In the genomic region with DNA sequence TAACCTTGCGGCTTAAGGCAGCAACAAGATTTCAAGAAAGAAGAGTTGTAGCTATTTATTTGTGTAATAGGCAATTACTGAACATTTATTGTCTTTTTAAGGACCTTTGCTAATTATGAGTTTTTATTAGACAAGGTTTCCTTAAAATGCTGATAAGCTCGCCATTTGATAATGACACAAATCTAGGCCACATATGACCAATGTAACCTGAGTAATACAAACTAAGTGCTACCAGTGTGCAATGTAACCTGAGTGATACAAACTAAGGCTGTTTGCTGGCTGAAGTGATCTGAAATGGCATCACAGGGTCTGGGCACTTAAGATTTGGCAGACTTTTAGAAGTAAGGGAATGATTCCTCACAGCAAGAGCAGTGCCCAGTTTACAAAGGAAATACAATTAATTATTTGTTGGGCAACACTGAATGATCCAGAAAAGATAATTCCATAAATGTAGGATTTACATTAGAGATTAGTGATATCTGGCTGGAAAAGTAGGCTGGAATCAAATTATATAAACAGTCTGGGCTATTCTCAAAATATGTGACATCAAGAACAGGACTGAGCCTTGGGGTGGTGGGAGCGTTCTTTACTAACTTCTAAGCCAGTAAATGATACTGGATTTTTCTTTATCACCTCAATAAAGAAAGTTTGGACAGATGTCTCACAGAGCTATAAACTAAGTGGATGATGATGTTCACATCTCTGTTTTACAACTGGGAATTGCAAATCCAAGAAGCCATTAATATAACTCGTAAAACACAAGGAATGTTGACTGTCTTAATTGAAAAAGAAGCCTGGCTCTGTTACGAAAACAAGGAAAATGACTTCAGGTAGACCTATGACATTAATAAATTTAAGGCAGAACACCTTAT, we compare ENCODE assay signal across 29 cellular contexts. TPM values are rescaled to one million over a fixed set of nuclear protein-coding genes. Genes with fewer than 3 reads are reported as not detected.
A peak's percentile ranks its signal among the peaks of the same experiment; 100 is the strongest.
DNase-seq lines count a peak whose midpoint lies in the region; ATAC-seq and TF ChIP-seq lines count a peak whose summit lies in the region.
"Had no signal": no experiment of that assay in that cellular context is flagged by ENCODE, and none has a peak within 500 bp of the region (broad histone marks: within the 10 kb centered on the region; RNA-seq: fewer than 3 reads in every experiment).

No MANE protein-coding gene starts in this region.

- no peak for ATAC-seq in GM19467 (IDR thresholded peaks at IDR 0.05; ENCODE audit: unreplicated experiment)
- no peak for ATAC-seq in activated naive CD4-positive, alpha-beta T cell treated with anti-CD3 and anti-CD28 coated beads, Interleukin-2, amount 50 U/mL, for 72 hours
- ATAC-seq: activated CD8-positive, alpha-beta T cell treated with anti-CD3 and anti-CD28 coated beads for 36 hours; naive thymus-derived CD8-positive, alpha-beta T cell; stimulated activated naive B cell treated with anti-CD40 and anti-IgM and Interleukin-4, amounts not matched to agents 10 μg/mL and 1 μg/mL and 100 μg/mL, for 72 hours had no signal

- H3K36me3 ChIP-seq in MG63, result peaks cover 25% of the 10 kb centered on the region
- H3K36me3 ChIP-seq in tibial artery, result no peaks in the 10 kb centered on the region
- H3K36me3 ChIP-seq: esophagus squamous epithelium, heart left ventricle, suprapubic skin, vagina had no signal

- intact Hi-C loops in tibial artery (cut with DNase I; ENCODE audit: low total_unique reads), result no loop called here

- no peak for TF ChIP-seq CTCF in tibial artery (IDR thresholded peaks at IDR 0.05)

- peaks cover 14 to 15% of the 10 kb centered on the region in 2 donors for H3K36me3 Mint-ChIP-seq in activated naive CD4-positive, alpha-beta T cell treated with anti-CD3 and anti-CD28 coated beads, Interleukin-2, amount 50 U/mL, for 72 hours

- H3K4me3 ChIP-seq in MG63 (no peak overlapping the region), tibial artery (no peak overlapping the region)
- H3K4me3 ChIP-seq: dorsolateral prefrontal cortex, esophagus squamous epithelium, heart left ventricle, suprapubic skin, vagina had no signal

- H3K27ac ChIP-seq in tibial artery, result peak overlapping the region; percentile 13 to 34
- H3K27ac ChIP-seq: dorsolateral prefrontal cortex, esophagus squamous epithelium, suprapubic skin, vagina had no signal

- no peaks in the 10 kb centered on the region for H3K9me3 Mint-ChIP-seq in activated naive CD4-positive, alpha-beta T cell treated with anti-CD3 and anti-CD28 coated beads, Interleukin-2, amount 50 U/mL, for 72 hours
- H3K9me3 Mint-ChIP-seq: activated CD8-positive, alpha-beta T cell treated with anti-CD3 and anti-CD28 coated beads for 36 hours; activated T-helper 1 cell treated with anti-CD3 and anti-CD28 coated beads, Interleukin-12 subunit alpha, Interleukin-12 subunit beta, Interleukin-2, Interleukin-4 antibody, amounts not matched to agents 30 ng/mL and 10 ng/mL and 1 ng/mL, durations not matched to agents 14 hours and 24 hours and 36 hours; CD4-positive, alpha-beta T cell; naive thymus-derived CD8-positive, alpha-beta T cell; stimulated activated naive B cell treated with anti-CD40 and anti-IgM and Interleukin-4, amounts not matched to agents 10 μg/mL and 1 μg/mL and 100 μg/mL, for 72 hours had no signal

- H3K4me1 ChIP-seq in tibial artery, result peaks cover 0 to 47% (median 15%) of the 10 kb centered on the region in 4 donors

- no peaks in the 10 kb centered on the region for H3K27me3 ChIP-seq in MG63
- H3K27me3 ChIP-seq in tibial artery, result no peaks in the 10 kb centered on the region
- H3K27me3 ChIP-seq: dorsolateral prefrontal cortex, esophagus squamous epithelium, heart left ventricle, suprapubic skin, vagina had no signal

- H3K9me3 ChIP-seq in MG63, result no peaks in the 10 kb centered on the region
- no peaks in the 10 kb centered on the region for H3K9me3 ChIP-seq in tibial artery
- H3K9me3 ChIP-seq: esophagus squamous epithelium, heart left ventricle, suprapubic skin, vagina had no signal

- no peak overlapping the region for H3K27ac Mint-ChIP-seq in activated naive CD4-positive, alpha-beta T cell treated with anti-CD3 and anti-CD28 coated beads, Interleukin-2, amount 50 U/mL, for 72 hours
- H3K27ac Mint-ChIP-seq: activated CD8-positive, alpha-beta T cell treated with anti-CD3 and anti-CD28 coated beads for 36 hours; activated T-helper 1 cell treated with anti-CD3 and anti-CD28 coated beads, Interleukin-12 subunit alpha, Interleukin-12 subunit beta, Interleukin-2, Interleukin-4 antibody, amounts not matched to agents 30 ng/mL and 10 ng/mL and 1 ng/mL, durations not matched to agents 14 hours and 24 hours and 36 hours; CD4-positive, alpha-beta T cell; naive thymus-derived CD8-positive, alpha-beta T cell; stimulated activated naive B cell treated with anti-CD40 and anti-IgM and Interleukin-4, amounts not matched to agents 10 μg/mL and 1 μg/mL and 100 μg/mL, for 72 hours had no signal

- DNase-seq in NCI-H2171 treated with DMSO at 0.1 percent for 48 hours (lab: John Stamatoyannopoulos, UW) (peak; percentile 18), NCI-H2171 (lab: John Stamatoyannopoulos, UW) (no peak), MG63 (peak; percentile 14), left kidney (ENCODE audit: low read depth, low spot score) (peak; percentile 33), tibial artery (no peak)
- DNase-seq in activated CD4-positive, alpha-beta T cell treated with anti-CD3 and anti-CD28 coated beads, Interleukin-2, amount 50 U/mL, for 1 hour, result no peak
- DNase-seq in activated naive CD4-positive, alpha-beta T cell treated with anti-CD3 and anti-CD28 coated beads, Interleukin-2, amount 50 U/mL, for 72 hours (ENCODE audit: low spot score in 2 of 2), result no peak
- DNase-seq: activated CD8-positive, alpha-beta memory T cell treated with anti-CD3 and anti-CD28 coated beads, Interleukin-2, amount 50 U/mL, for 48 hours; activated CD8-positive, alpha-beta T cell treated with anti-CD3 and anti-CD28 coated beads for 36 hours; activated naive CD4-positive, alpha-beta T cell treated with Interleukin-2 at 50 U/mL for 16 hours; AML-193; CD4-positive, alpha-beta T cell; esophagus squamous epithelium; foreskin melanocyte; heart left ventricle; kidney; midbrain; naive thymus-derived CD8-positive, alpha-beta T cell; NCI-H1092; NCI-H1694; NCI-H2227 treated with DMSO at 0.1 percent for 48 hours; SIG-M5; stimulated activated naive B cell treated with anti-CD40 and anti-IgM and Interleukin-4, amounts not matched to agents 10 μg/mL and 1 μg/mL and 100 μg/mL, for 72 hours; SW 1271 had no signal

RNA-seq across cellular contexts. Expression of a gene that starts 54.8 kb away (rescaled TPM):
- 102 and 121 TPM in 2 replicates for total RNA-seq in MG63 (2014; rRNA removed; shearing (Covaris generic); ENCODE audit: low replicate concordance)
- total RNA-seq in activated naive CD4-positive, alpha-beta T cell treated with anti-CD3 and anti-CD28 coated beads, Interleukin-2, amount 50 U/mL, for 72 hours, result 100 to 1,000 TPM in 1 of 2 donors, 10 to 100 TPM in 1; 87.4 to 116 TPM

RNA-seq across cellular contexts. Expression of a gene that starts 54.9 kb away (rescaled TPM):
- 16.4 and 27.6 TPM in 2 replicates for total RNA-seq in MG63 (2014; rRNA removed; shearing (Covaris generic); ENCODE audit: low replicate concordance)
- 10 to 100 TPM; 10.3 to 12.8 TPM for total RNA-seq in activated naive CD4-positive, alpha-beta T cell treated with anti-CD3 and anti-CD28 coated beads, Interleukin-2, amount 50 U/mL, for 72 hours

Comparison
In these comparisons a context has a peak if more than half of its experiments do, and no peak if none do; other contexts are left out.
1. DNase-seq: peak in NCI-H2171 treated with DMSO at 0.1 percent for 48 hours (single experiment), MG63 (single experiment) and left kidney (single experiment); none in NCI-H2171 (single experiment), tibial artery (0 of 2), activated CD4-positive, alpha-beta T cell treated with anti-CD3 and anti-CD28 coated beads, Interleukin-2, amount 50 U/mL, for 1 hour (single experiment) and activated naive CD4-positive, alpha-beta T cell treated with anti-CD3 and anti-CD28 coated beads, Interleukin-2, amount 50 U/mL, for 72 hours (0 of 2).